21 cellular contexts compared by ENCODE assay signal in the genomic region with DNA sequence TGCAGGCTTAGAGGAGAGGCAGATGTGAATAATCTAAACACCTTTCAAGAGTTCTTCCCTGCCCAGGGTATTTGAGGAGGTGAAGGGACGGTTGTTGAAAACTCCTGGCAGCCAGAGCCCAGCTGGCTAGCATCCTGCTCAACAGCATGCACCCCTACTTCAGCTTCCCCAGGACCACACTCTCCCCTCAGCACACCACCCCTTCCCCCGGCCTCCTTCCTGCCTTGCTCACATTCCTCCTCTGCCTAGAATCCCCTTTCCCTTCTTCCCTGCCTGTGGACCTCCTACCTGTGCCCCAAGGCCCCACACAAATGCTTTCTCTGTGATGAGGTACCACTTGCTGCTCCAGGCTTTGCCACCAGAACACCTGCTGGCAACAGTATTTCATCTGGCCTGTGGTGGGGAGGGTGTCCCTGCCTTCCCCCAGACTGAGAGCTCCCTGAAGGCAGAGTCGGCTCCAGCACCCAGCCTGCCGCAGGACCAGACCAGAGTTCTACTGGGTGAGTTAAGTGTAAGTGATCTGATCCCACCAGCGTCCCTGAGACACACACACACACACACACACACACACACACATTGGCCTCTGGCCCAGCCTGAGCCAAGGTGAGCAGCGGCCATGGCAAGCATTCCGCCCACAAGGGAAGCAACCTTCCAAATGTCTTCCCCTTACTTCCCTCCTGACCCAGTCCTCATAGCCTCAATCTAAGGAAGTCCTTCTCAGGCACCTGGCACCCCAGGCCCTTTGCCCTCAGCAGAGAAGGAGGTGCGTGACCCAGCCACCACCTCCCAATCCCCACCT.
"Had no signal": no experiment of that assay in that cellular context is flagged by ENCODE, and none has a peak within 500 bp of the region (broad histone marks: within the 10 kb centered on the region; RNA-seq: fewer than 3 reads in every experiment).

No MANE protein-coding gene starts in this region.

- H3K9me3 ChIP-seq: colonic mucosa, lower lobe of right lung, neutrophil, ovary, psoas muscle, tibial artery had no signal

- DNase-seq: activated CD4-positive, alpha-beta T cell treated with anti-CD3 and anti-CD28 coated beads, Interleukin-2, amount 10 ng/mL, durations not matched to agents 7 days and 5 days; activated CD4-positive, CD25-positive, alpha-beta regulatory T cell treated with anti-CD3 and anti-CD28 coated beads, Interleukin-2, amount 50 U/mL, for 72 hours; activated CD8-positive, alpha-beta memory T cell treated with anti-CD3 and anti-CD28 coated beads, Interleukin-2, amount 10 ng/mL, durations not matched to agents 7 days and 5 days; activated CD8-positive, alpha-beta T cell treated with anti-CD3 and anti-CD28 coated beads for 36 hours; activated gamma-delta T cell treated with Interleukin-2 at 50 U/mL for 16 hours; aorta; brain microvascular endothelial cell; colonic mucosa; kidney; lower lobe of right lung; naive B cell; ovary; psoas muscle; stimulated activated CD4-positive, alpha-beta T cell treated with anti-CD3 and anti-CD28 coated beads, Interleukin-12 subunit alpha, Interleukin-12 subunit beta, amount 100 ng/mL, for 4 hours; stimulated activated CD4-positive, alpha-beta T cell treated with anti-CD3 and anti-CD28 coated beads, Interleukin-4, amount 100 ng/mL, for 4 hours; substantia nigra; tibial artery had no signal

- ATAC-seq: activated CD8-positive, alpha-beta memory T cell treated with anti-CD3 and anti-CD28 coated beads, Interleukin-2, amount 10 ng/mL, durations not matched to agents 7 days and 5 days; activated CD8-positive, alpha-beta T cell treated with anti-CD3 and anti-CD28 coated beads for 36 hours; lower lobe of right lung; psoas muscle; right cardiac atrium had no signal

- H3K4me3 Mint-ChIP-seq: activated CD4-positive, alpha-beta T cell treated with anti-CD3 and anti-CD28 coated beads, Interleukin-2, amount 10 ng/mL, durations not matched to agents 7 days and 5 days; activated CD8-positive, alpha-beta memory T cell treated with anti-CD3 and anti-CD28 coated beads, Interleukin-2, amount 10 ng/mL, durations not matched to agents 7 days and 5 days; activated CD8-positive, alpha-beta T cell treated with anti-CD3 and anti-CD28 coated beads for 36 hours; activated naive CD4-positive, alpha-beta T cell treated with anti-CD3 and anti-CD28 coated beads, Interleukin-2, amount 50 U/mL, for 24 hours; naive B cell; stimulated activated naive CD8-positive, alpha-beta T cell treated with anti-CD3 and anti-CD28 coated beads, Interleukin-15, Interleukin-2, amounts not matched to agents 100 ng/mL and 50 ng/mL, for 24 hours had no signal

- H3K27ac Mint-ChIP-seq: activated CD4-positive, alpha-beta T cell treated with anti-CD3 and anti-CD28 coated beads, Interleukin-2, amount 10 ng/mL, durations not matched to agents 7 days and 5 days; activated CD8-positive, alpha-beta memory T cell treated with anti-CD3 and anti-CD28 coated beads, Interleukin-2, amount 10 ng/mL, durations not matched to agents 7 days and 5 days; activated CD8-positive, alpha-beta T cell treated with anti-CD3 and anti-CD28 coated beads for 36 hours; activated naive CD4-positive, alpha-beta T cell treated with anti-CD3 and anti-CD28 coated beads, Interleukin-2, amount 50 U/mL, for 24 hours; stimulated activated naive CD8-positive, alpha-beta T cell treated with anti-CD3 and anti-CD28 coated beads, Interleukin-15, Interleukin-2, amounts not matched to agents 100 ng/mL and 50 ng/mL, for 24 hours had no signal

- H3K27me3 ChIP-seq: ovary had no signal

- H3K36me3 Mint-ChIP-seq: activated CD8-positive, alpha-beta memory T cell treated with anti-CD3 and anti-CD28 coated beads, Interleukin-2, amount 10 ng/mL, durations not matched to agents 7 days and 5 days; activated naive CD4-positive, alpha-beta T cell treated with anti-CD3 and anti-CD28 coated beads, Interleukin-2, amount 50 U/mL, for 24 hours; naive B cell had no signal

- H3K27ac ChIP-seq: brain microvascular endothelial cell, colonic mucosa, lower lobe of right lung, neutrophil, ovary, psoas muscle, tibial artery had no signal

- H3K36me3 ChIP-seq: brain microvascular endothelial cell, colonic mucosa, lower lobe of right lung, neutrophil, ovary, tibial artery had no signal

- H3K4me3 ChIP-seq: colonic mucosa, lower lobe of right lung, ovary, psoas muscle, tibial artery had no signal

- H3K9me3 Mint-ChIP-seq: activated CD4-positive, alpha-beta T cell treated with anti-CD3 and anti-CD28 coated beads, Interleukin-2, amount 10 ng/mL, durations not matched to agents 7 days and 5 days; activated CD8-positive, alpha-beta T cell treated with anti-CD3 and anti-CD28 coated beads for 36 hours; activated naive CD4-positive, alpha-beta T cell treated with anti-CD3 and anti-CD28 coated beads, Interleukin-2, amount 50 U/mL, for 24 hours; naive B cell; stimulated activated naive CD8-positive, alpha-beta T cell treated with anti-CD3 and anti-CD28 coated beads, Interleukin-15, Interleukin-2, amounts not matched to agents 100 ng/mL and 50 ng/mL, for 24 hours had no signal
